Comparison of ENCODE assay signal across 13 cellular contexts in the genomic region with DNA sequence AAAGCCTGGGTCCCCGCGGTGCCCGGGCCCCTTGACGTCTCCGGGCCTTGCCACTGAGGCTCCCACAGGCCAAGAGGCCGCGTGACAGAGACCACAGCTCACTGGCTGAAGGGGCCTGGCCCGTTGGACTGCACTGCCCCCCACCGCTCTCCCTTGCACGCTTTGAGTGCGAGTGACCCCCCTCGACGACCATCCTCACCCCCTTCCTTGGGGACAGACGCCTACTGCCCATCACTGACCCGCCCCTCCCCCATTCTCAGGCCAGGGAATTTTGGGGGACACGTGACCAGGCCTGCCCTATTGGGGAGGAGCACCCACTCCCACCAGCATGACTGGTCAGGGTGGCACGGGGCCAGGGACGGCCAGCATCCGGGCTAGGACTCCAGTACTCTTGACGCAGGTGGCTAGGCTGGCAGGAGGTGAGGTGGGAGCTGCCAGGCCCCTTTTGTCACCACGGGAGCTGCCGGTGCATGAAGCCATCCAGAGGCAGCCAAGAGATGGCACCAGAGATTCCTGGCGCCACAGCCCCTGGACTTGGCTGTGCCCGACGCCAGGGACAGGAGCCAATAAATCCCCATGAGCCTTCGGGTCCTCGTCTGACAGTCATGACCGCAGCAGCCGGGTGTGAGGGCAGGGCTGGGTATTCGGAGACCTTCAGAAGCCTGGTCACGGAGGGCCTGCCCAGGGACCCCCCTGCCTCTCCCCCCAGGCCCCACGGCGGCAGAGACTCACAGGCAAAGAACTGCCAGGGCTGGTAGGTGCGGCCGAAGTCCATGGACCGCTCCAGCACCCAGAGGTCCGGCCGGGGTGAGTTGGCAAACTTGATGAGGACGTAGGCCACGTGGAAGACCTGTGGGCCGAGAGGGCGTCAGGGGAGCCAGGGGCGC. TPM values are rescaled to one million over a fixed set of nuclear protein-coding genes. Genes with fewer than 3 reads are reported as not detected.
DNase-seq lines count a peak whose midpoint lies in the region; ATAC-seq and TF ChIP-seq lines count a peak whose summit lies in the region.
"Had no signal": no experiment of that assay in that cellular context is flagged by ENCODE, and none has a peak within 500 bp of the region (broad histone marks: within the 10 kb centered on the region; RNA-seq: fewer than 3 reads in every experiment).

No MANE protein-coding gene starts in this region.

- peak overlapping the region; percentile 85 for H3K27ac ChIP-seq in rectal smooth muscle tissue (ENCODE audit: low read depth, low read length)

- ATAC-seq in SK-N-SH treated with all-trans-retinoic acid at 6 μM for 48 hours (peak; percentile 44), GM19395 (IDR thresholded peaks at IDR 0.05; ENCODE audit: unreplicated experiment) (no peak)
- ATAC-seq: K562; naive thymus-derived CD4-positive, alpha-beta T cell had no signal

- no peaks in the 10 kb centered on the region for H3K27me3 ChIP-seq in rectal smooth muscle tissue (ENCODE audit: control insufficient read depth, insufficient read depth, low read length)

- no peak overlapping the region for H3K4me3 ChIP-seq in rectal smooth muscle tissue (ENCODE audit: low read length)
- H3K4me3 ChIP-seq: K562 had no signal

- H3K36me3 ChIP-seq in rectal smooth muscle tissue (ENCODE audit: control insufficient read depth, insufficient read depth, low read length), result peaks cover 14% of the 10 kb centered on the region

- in situ Hi-C loops in G401 (cut with HindIII; ENCODE audit: low sequenced_read_pairs), result no loop called here

- intact Hi-C loops in cardiac septum (cut with DNase I), result loop anchor here (1.0 kb wide), 1 partner anchor 25 kb away; no protein-coding TSS in a partner anchor

- H3K9ac ChIP-seq in rectal smooth muscle tissue (ENCODE audit: low read length), result no peak overlapping the region

- H3K4me1 ChIP-seq in rectal smooth muscle tissue (ENCODE audit: control insufficient read depth, insufficient read depth, low read length), result peaks cover 45% of the 10 kb centered on the region

- peak; percentile 97 for DNase-seq in G401 (ENCODE audit: low spot score)
- peak; percentile 92 for DNase-seq in cardiac septum (ENCODE audit: low spot score)
- DNase-seq in COLO668 (lab: John Stamatoyannopoulos, UW; ENCODE audit: unreplicated experiment), result no peak
- no peak for DNase-seq in activated CD8-positive, alpha-beta memory T cell treated with anti-CD3 and anti-CD28 coated beads for 24 hours
- no peak for DNase-seq in NCI-H748 (lab: John Stamatoyannopoulos, UW; ENCODE audit: unreplicated experiment)
- DNase-seq: activated B cell treated with CpG ODN at 0.5 μM for 24 hours; dermis blood vessel endothelial cell; DND-41; naive thymus-derived CD4-positive, alpha-beta T cell had no signal

TF ChIP-seq in SK-N-SH treated with all-trans-retinoic acid at 6 μM for 48 hours, 23 proteins besides CTCF, POLR2A, EP300 and RAD21:
- no peak for TF ChIP-seq BACH2 (CRISPR knock-in tag; IDR thresholded peaks at IDR 0.05; ENCODE audit: borderline replicate concordance)
- TF ChIP-seq, protein P1, sequence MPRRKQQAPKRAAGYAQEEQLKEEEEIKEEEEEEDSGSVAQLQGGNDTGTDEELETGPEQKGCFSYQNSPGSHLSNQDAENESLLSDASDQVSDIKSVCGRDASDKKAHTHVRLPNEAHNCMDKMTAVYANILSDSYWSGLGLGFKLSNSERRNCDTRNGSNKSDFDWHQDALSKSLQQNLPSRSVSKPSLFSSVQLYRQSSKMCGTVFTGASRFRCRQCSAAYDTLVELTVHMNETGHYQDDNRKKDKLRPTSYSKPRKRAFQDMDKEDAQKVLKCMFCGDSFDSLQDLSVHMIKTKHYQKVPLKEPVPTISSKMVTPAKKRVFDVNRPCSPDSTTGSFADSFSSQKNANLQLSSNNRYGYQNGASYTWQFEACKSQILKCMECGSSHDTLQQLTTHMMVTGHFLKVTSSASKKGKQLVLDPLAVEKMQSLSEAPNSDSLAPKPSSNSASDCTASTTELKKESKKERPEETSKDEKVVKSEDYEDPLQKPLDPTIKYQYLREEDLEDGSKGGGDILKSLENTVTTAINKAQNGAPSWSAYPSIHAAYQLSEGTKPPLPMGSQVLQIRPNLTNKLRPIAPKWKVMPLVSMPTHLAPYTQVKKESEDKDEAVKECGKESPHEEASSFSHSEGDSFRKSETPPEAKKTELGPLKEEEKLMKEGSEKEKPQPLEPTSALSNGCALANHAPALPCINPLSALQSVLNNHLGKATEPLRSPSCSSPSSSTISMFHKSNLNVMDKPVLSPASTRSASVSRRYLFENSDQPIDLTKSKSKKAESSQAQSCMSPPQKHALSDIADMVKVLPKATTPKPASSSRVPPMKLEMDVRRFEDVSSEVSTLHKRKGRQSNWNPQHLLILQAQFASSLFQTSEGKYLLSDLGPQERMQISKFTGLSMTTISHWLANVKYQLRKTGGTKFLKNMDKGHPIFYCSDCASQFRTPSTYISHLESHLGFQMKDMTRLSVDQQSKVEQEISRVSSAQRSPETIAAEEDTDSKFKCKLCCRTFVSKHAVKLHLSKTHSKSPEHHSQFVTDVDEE (CRISPR knock-in tag; IDR thresholded peaks at IDR 0.05), result peak; percentile 54

RNA-seq across cellular contexts. Expression of a gene that starts 14.5 kb away (rescaled TPM):
- 21.6 and 28.3 TPM in 2 replicates for total RNA-seq in G401 (2014; rRNA removed; shearing (Covaris generic))
- 101 TPM for total RNA-seq in cardiac septum

RNA-seq across cellular contexts. Expression of a gene that starts 34.3 kb away (rescaled TPM):
- total RNA-seq in G401 (2014; rRNA removed; shearing (Covaris generic)), result 1,245 and 1,753 TPM in 2 replicates
- total RNA-seq in cardiac septum, result 466 TPM

RNA-seq across cellular contexts. Expression of a gene that starts 49.8 kb away (rescaled TPM):
- total RNA-seq in G401 (2014; rRNA removed; shearing (Covaris generic)), result 209 and 255 TPM in 2 replicates
- total RNA-seq in cardiac septum, result 79.9 TPM

RNA-seq across cellular contexts. Expression of a gene that starts 54.4 kb away (rescaled TPM):
- 4.2 and 7.2 TPM in 2 replicates for total RNA-seq in G401 (2014; rRNA removed; shearing (Covaris generic))
- total RNA-seq in cardiac septum, result 10.7 TPM

Comparison
In these comparisons a context has a peak if more than half of its experiments do, and no peak if none do; other contexts are left out.
1. DNase-seq: peak in G401 (single experiment) and cardiac septum (single experiment); none in COLO668 (single experiment), activated CD8-positive, alpha-beta memory T cell treated with anti-CD3 and anti-CD28 coated beads for 24 hours (single experiment) and NCI-H748 (single experiment).